In the genomic region with DNA sequence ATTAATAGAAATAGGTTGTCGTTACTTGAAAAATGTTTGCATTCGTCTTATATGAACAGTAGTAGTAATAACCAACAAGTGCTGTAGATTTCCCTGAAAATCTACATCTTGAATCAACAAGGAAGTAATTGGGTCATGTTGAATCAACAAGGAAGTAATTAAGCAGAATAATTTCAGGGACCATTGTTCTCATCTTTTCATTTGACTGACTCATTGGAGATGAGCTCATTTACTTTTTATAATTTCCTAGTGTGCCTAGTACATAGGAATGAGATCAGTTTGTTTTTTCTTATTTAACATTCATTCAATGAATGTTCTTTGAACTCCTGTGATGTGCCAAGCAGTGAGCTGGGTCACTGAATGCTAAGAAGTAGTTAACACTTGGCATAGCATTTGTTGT, we compare ENCODE assay signal across 1 cellular context.
TF ChIP-seq lines count a peak whose summit lies in the region.

No MANE protein-coding gene starts in this region.

TF ChIP-seq in HepG2, 621 proteins besides CTCF, POLR2A, EP300 and RAD21:
- TF ChIP-seq MEF2D (CRISPR knock-in tag; IDR thresholded peaks at IDR 0.05) (no peak), ELF3 (CRISPR knock-in tag; IDR thresholded peaks at IDR 0.05) (0 out of 2 replicates have a peak, but pooled peaks have one; percentile 35)
